8 cellular contexts compared by ENCODE assay signal in genomic region chr2:95991351-95992094, GRCh38. TPM values are rescaled to one million over a fixed set of nuclear protein-coding genes. Genes with fewer than 3 reads are reported as not detected.
DNase-seq lines count a peak whose midpoint lies in the region; FAIRE-seq and TF ChIP-seq lines count a peak whose summit lies in the region.
"Not testable (repeated sequence)": the region's sequence is repeated elsewhere in the genome, so short reads cannot be mapped to it uniquely, and the experiment has no call there.

Gene ANKRD36C (minus strand): TSS chr2:95991824. CDS start chr2:95991708, 116 bp downstream.

- peak within 1 kb of the TSS; percentile 58 for H3K4me3 ChIP-seq in H7 (ENCODE audit: insufficient read depth, low read depth, low read length)
- H3K4me3 ChIP-seq in bronchial epithelial cell (ENCODE audit: low read depth, low read length), result peak within 1 kb of the TSS; percentile 65
- peak within 1 kb of the TSS; percentile 62 to 71 for H3K4me3 ChIP-seq in right atrium auricular region
- H3K4me3 ChIP-seq in transverse colon, result peak within 1 kb of the TSS; percentile 57 to 74 (median 72)

- not testable (repeated sequence) for H3K27me3 ChIP-seq in H7 (ENCODE audit: control insufficient read depth, insufficient read depth, low read length); bronchial epithelial cell (ENCODE audit: control insufficient read depth, insufficient read depth, low read length); right atrium auricular region; transverse colon

- not testable (repeated sequence) for H3K9me3 ChIP-seq in right atrium auricular region, transverse colon

- not testable (repeated sequence) for H3K36me3 ChIP-seq in H7 (replicated peaks; ENCODE audit: control insufficient read depth, insufficient read depth, low read length); bronchial epithelial cell (ENCODE audit: control insufficient read depth, insufficient read depth, low read length); right atrium auricular region; transverse colon

- TF ChIP-seq POLR2A in GM12891 (IDR thresholded peaks at IDR 0.05; ENCODE audit: low read depth, low read length), result not testable (repeated sequence)
- TF ChIP-seq POLR2A in transverse colon (IDR thresholded peaks at IDR 0.05), result peak; percentile 92

- TF ChIP-seq CTCF in VCaP (conservative IDR thresholded peaks at IDR 0.05); bronchial epithelial cell (IDR thresholded peaks at IDR 0.05; ENCODE audit: insufficient read depth, low read length, severe bottlenecking); right atrium auricular region (IDR thresholded peaks at IDR 0.05); transverse colon (IDR thresholded peaks at IDR 0.05): not testable (repeated sequence)

- FAIRE-seq in GM12891 (lab: Jason Lieb, UNC), result peak; percentile 79
- not testable (repeated sequence) for FAIRE-seq in bronchial epithelial cell (lab: Jason Lieb, UNC)

- DNase-seq in GM12891 (ENCODE audit: insufficient read length, low spot score); H7; right atrium auricular region (ENCODE audit: low spot score); occipital lobe (lab: John Stamatoyannopoulos, UW): not testable (repeated sequence)
- peak; percentile 35 for DNase-seq in HS-5 (ENCODE audit: low read depth)
- DNase-seq in bronchial epithelial cell (ENCODE audit: low read depth), result peak; percentile 43
- DNase-seq in transverse colon, result peak; percentile 75

- 1% methylated on average over 22 of the region's 56 CpGs; no CpG with 5 or more reads in 1 of the 2 donors for WGBS in transverse colon (ENCODE audit: low coverage in 1 of 2), 2 donors

- in situ Hi-C loops in transverse colon (cut with MboI; ENCODE audit: low pct_ligation_motif_present in 1 of 4, low pct_unique_long_range_greater_than_20kb in 1 of 4, low sequenced_read_pairs in 3 of 4), result not testable (repeated sequence)

- H3K4me1 ChIP-seq in right atrium auricular region, transverse colon: not testable (repeated sequence)

- intact Hi-C loops in transverse colon (cut with DNase I; ENCODE audit: low total_unique reads), result loop anchor here (2.0 kb wide), 1 partner anchor 125 kb away; the partner anchor contains the start of gene ADRA2B

- H3K27ac ChIP-seq in VCaP, result peak within 1 kb of the TSS; percentile 71
- H3K27ac ChIP-seq in right atrium auricular region, result peak within 1 kb of the TSS; percentile 87 to 90
- H3K27ac ChIP-seq in transverse colon, result peak within 1 kb of the TSS; percentile 92 to 97 (median 95)

- TF ChIP-seq EP300 in transverse colon (IDR thresholded peaks at IDR 0.05; ENCODE audit: low read depth), result not testable (repeated sequence)

RNA-seq across cellular contexts. Expression of gene ANKRD36C, which starts in this region (rescaled TPM):
- polyA plus RNA-seq in GM12891 (2012; ENCODE audit: low read depth, missing spikeins), result 4.8 TPM
- total RNA-seq in H7 (2014; rRNA removed; shearing (Covaris generic)), result 2.4 and 4.8 TPM in 2 replicates
- 8.8 and 11.6 TPM in 2 replicates for total RNA-seq in bronchial epithelial cell
- total RNA-seq in right atrium auricular region, result 10 to 100 TPM in 1 of 2 donors, 1 to 10 TPM in 1; 4.1 to 11.1 TPM
- 347 TPM for total RNA-seq in occipital lobe
- total RNA-seq in transverse colon, result 10 to 100 TPM; 38.6 to 81.2 (median 60.0) TPM
